2 cellular contexts compared by ENCODE assay signal in the genomic region with DNA sequence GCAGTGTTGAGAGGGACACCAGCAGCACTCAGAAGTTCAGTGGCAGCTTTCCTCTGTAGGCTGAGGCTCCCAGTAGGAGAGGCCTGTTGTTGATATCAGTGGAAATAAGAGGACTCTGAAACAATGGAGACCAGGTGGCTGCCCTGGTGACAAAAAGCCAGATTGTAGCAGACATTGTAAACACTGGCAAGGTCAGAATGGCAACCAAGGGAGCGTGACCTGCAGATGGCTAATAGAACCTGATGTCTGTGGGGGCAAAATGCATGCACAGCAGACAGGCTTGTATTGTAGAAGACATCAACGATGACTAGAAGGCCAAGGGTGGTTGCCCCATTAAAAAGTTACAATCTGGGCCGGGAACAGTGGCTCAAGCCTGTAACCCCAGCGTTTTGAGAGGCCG.
TF ChIP-seq lines count a peak whose summit lies in the region.

No MANE protein-coding gene starts in this region.

TF ChIP-seq in A549, 52 proteins besides CTCF, POLR2A, EP300 and RAD21:
- TF ChIP-seq HDAC2 (IDR thresholded peaks at IDR 0.05): no peak
- TF ChIP-seq, protein P1, sequence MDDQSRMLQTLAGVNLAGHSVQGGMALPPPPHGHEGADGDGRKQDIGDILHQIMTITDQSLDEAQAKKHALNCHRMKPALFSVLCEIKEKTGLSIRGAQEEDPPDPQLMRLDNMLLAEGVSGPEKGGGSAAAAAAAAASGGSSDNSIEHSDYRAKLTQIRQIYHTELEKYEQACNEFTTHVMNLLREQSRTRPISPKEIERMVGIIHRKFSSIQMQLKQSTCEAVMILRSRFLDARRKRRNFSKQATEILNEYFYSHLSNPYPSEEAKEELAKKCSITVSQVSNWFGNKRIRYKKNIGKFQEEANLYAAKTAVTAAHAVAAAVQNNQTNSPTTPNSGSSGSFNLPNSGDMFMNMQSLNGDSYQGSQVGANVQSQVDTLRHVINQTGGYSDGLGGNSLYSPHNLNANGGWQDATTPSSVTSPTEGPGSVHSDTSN (IDR thresholded peaks at IDR 0.05): no peak
- TF ChIP-seq RARB (CRISPR knock-in tag; IDR thresholded peaks at IDR 0.05): no peak

TF ChIP-seq in Ishikawa, 13 proteins besides CTCF, POLR2A, EP300 and RAD21:
- TF ChIP-seq TEAD4 (IDR thresholded peaks at IDR 0.05) (no peak), TCF12 (IDR thresholded peaks at IDR 0.05; ENCODE audit: low read depth) (peak; percentile 70)
